ENCODE assay signal across 1 cellular context in genomic region chr3:132721479-132722164, GRCh38.
TF ChIP-seq lines count a peak whose summit lies in the region.

No MANE protein-coding gene starts in this region.

TF ChIP-seq in HepG2, 621 proteins besides CTCF, POLR2A, EP300 and RAD21 (continued from another document and continues in another):
- TF ChIP-seq STAT6 (CRISPR knock-in tag; IDR thresholded peaks at IDR 0.05; ENCODE audit: borderline replicate concordance) (no peak), NFKB2 (CRISPR knock-in tag; IDR thresholded peaks at IDR 0.05; ENCODE audit: borderline replicate concordance) (no peak), ATRX (CRISPR knock-in tag; IDR thresholded peaks at IDR 0.05; ENCODE audit: borderline replicate concordance) (no peak), ZNF496 (CRISPR knock-in tag; IDR thresholded peaks at IDR 0.05; ENCODE audit: insufficient replicate concordance) (no peak), HOXA7 (CRISPR knock-in tag; IDR thresholded peaks at IDR 0.05) (no peak), ZNF207 (IDR thresholded peaks at IDR 0.05; ENCODE audit: borderline replicate concordance) (no peak), ZFP1 (CRISPR knock-in tag; IDR thresholded peaks at IDR 0.05) (no peak), BCLAF1 (IDR thresholded peaks at IDR 0.05) (no peak), CBX5 (CRISPR knock-in tag; IDR thresholded peaks at IDR 0.05; ENCODE audit: borderline replicate concordance) (no peak), ZNF124 (CRISPR knock-in tag; IDR thresholded peaks at IDR 0.05) (no peak), ZMAT5 (CRISPR knock-in tag; IDR thresholded peaks at IDR 0.05; ENCODE audit: borderline replicate concordance, low read depth) (no peak), SIN3A (IDR thresholded peaks at IDR 0.05; ENCODE audit: borderline replicate concordance, low read depth, low read length) (no peak), KAT8 (CRISPR knock-in tag; IDR thresholded peaks at IDR 0.05) (no peak; the same call in 1 of the 2 replicates), MEIS2 (CRISPR knock-in tag; IDR thresholded peaks at IDR 0.05) (no peak), ZNF75D (CRISPR knock-in tag; IDR thresholded peaks at IDR 0.05; ENCODE audit: borderline replicate concordance) (no peak), ZSCAN25 (CRISPR knock-in tag; IDR thresholded peaks at IDR 0.05) (no peak), ZBTB25 (CRISPR knock-in tag; IDR thresholded peaks at IDR 0.05) (no peak), ZMYM3 (CRISPR knock-in tag; IDR thresholded peaks at IDR 0.05) (peak; percentile 1; the same call in 1 of the 2 replicates), ZSCAN21 (CRISPR knock-in tag; IDR thresholded peaks at IDR 0.05; ENCODE audit: borderline replicate concordance) (no peak), ZNF44 (CRISPR knock-in tag; IDR thresholded peaks at IDR 0.05) (no peak), NFIB (CRISPR knock-in tag; IDR thresholded peaks at IDR 0.05; ENCODE audit: borderline replicate concordance) (no peak), ZBTB46 (CRISPR knock-in tag; IDR thresholded peaks at IDR 0.05; ENCODE audit: borderline replicate concordance) (no peak), ATF3 (CRISPR knock-in tag; IDR thresholded peaks at IDR 0.05) (no peak), ZNF280D (CRISPR knock-in tag; IDR thresholded peaks at IDR 0.05) (no peak), PLSCR1 (CRISPR knock-in tag; IDR thresholded peaks at IDR 0.05; ENCODE audit: borderline replicate concordance) (no peak), KDM2A (CRISPR knock-in tag; IDR thresholded peaks at IDR 0.05; ENCODE audit: borderline replicate concordance, low read depth) (peak; percentile 31; the same call in 1 of the 2 replicates), KLF15 (CRISPR knock-in tag; IDR thresholded peaks at IDR 0.05; ENCODE audit: borderline replicate concordance) (no peak), SP4 (CRISPR knock-in tag; IDR thresholded peaks at IDR 0.05) (no peak), GLI4 (CRISPR knock-in tag; IDR thresholded peaks at IDR 0.05; ENCODE audit: borderline replicate concordance) (no peak), PBX3 (CRISPR knock-in tag; IDR thresholded peaks at IDR 0.05; ENCODE audit: borderline replicate concordance) (no peak), TGIF2 (CRISPR knock-in tag; IDR thresholded peaks at IDR 0.05) (peak; percentile 76), ZNF598 (CRISPR knock-in tag; IDR thresholded peaks at IDR 0.05; ENCODE audit: borderline replicate concordance) (no peak), ZNF264 (CRISPR knock-in tag; IDR thresholded peaks at IDR 0.05) (no peak), CCDC6 (CRISPR knock-in tag; IDR thresholded peaks at IDR 0.05) (no peak), ZNF451 (CRISPR knock-in tag; IDR thresholded peaks at IDR 0.05) (no peak), ZNF747 (CRISPR knock-in tag; IDR thresholded peaks at IDR 0.05; ENCODE audit: borderline replicate concordance) (no peak), ZNF547 (CRISPR knock-in tag; IDR thresholded peaks at IDR 0.05) (no peak), LBX2 (CRISPR knock-in tag; IDR thresholded peaks at IDR 0.05; ENCODE audit: borderline replicate concordance) (no peak), ZNF282 (IDR thresholded peaks at IDR 0.05; ENCODE audit: partially characterized antibody) (no peak), ZZZ3 (CRISPR knock-in tag; IDR thresholded peaks at IDR 0.05; ENCODE audit: borderline replicate concordance) (no peak), HNRNPLL (IDR thresholded peaks at IDR 0.05; ENCODE audit: low read depth, low read length, poor library complexity, severe bottlenecking) (no peak), ZXDC (CRISPR knock-in tag; IDR thresholded peaks at IDR 0.05) (no peak; the same call in 1 of the 2 replicates), MATR3 (CRISPR knock-in tag; IDR thresholded peaks at IDR 0.05) (no peak), CHCHD3 (CRISPR knock-in tag; IDR thresholded peaks at IDR 0.05) (0 out of 2 replicates have a peak, but pooled peaks have one; percentile 12), TBP (CRISPR knock-in tag; IDR thresholded peaks at IDR 0.05) (no peak), HNRNPUL1 (IDR thresholded peaks at IDR 0.05; ENCODE audit: low read depth, low read length) (no peak), SALL2 (CRISPR knock-in tag; IDR thresholded peaks at IDR 0.05) (no peak)
